Comparison of ENCODE assay signal across 13 cellular contexts in genomic region chr13:26459276-26460131, GRCh38.
A peak's percentile ranks its signal among the peaks of the same experiment; 100 is the strongest.
DNase-seq lines count a peak whose midpoint lies in the region; ATAC-seq, FAIRE-seq and TF ChIP-seq lines count a peak whose summit lies in the region.
"Had no signal": no experiment of that assay in that cellular context is flagged by ENCODE, and none has a peak within 500 bp of the region (broad histone marks: within the 10 kb centered on the region; RNA-seq: fewer than 3 reads in every experiment).

No MANE protein-coding gene starts in this region.

- CTCF ChIA-PET in SK-N-SH (lab: Yijun Ruan, JAX): interaction anchor here (1.1 to 1.4 kb wide), 3 partner anchors 24 to 273 kb away, joined by 3 to 4 read pairs (median 4); no protein-coding TSS in a partner anchor

- H3K27me3 ChIP-seq in body of pancreas: no peaks in the 10 kb centered on the region
- no peaks in the 10 kb centered on the region for H3K27me3 ChIP-seq in keratinocyte (ENCODE audit: control insufficient read depth, extremely low read depth, insufficient read depth, low read length)
- H3K27me3 ChIP-seq in suprapubic skin: peaks cover 8% of the 10 kb centered on the region
- no peaks in the 10 kb centered on the region for H3K27me3 ChIP-seq in SK-N-SH (ENCODE audit: insufficient read depth)

- H3K36me3 ChIP-seq in body of pancreas (replicated peaks in 1 of 2; ENCODE audit: insufficient read depth in 1 of 2, low read depth in 2 of 2) (no peaks in the 10 kb centered on the region), keratinocyte (ENCODE audit: control insufficient read depth in 2 of 2, extremely low read depth in 1 of 2, insufficient read depth in 2 of 2, low read length in 2 of 2) (no peaks in the 10 kb centered on the region), suprapubic skin (no peaks in the 10 kb centered on the region), SK-N-SH (replicated peaks in 1 of 2; ENCODE audit: control insufficient read depth in 1 of 2, insufficient read depth in 2 of 2, low read length in 1 of 2) (no peaks in the 10 kb centered on the region)

- peak; percentile 28 for ATAC-seq in body of pancreas
- ATAC-seq: activated T-helper 17 cell treated with anti-CD3 and anti-CD28 coated beads, Interleukin-2, amount 50 U/mL, for 72 hours had no signal

- H3K4me2 ChIP-seq in keratinocyte (ENCODE audit: control insufficient read depth, extremely low read depth, insufficient read depth, low read depth, low read length) (no peak overlapping the region), SK-N-SH (no peak overlapping the region)

- DNase-seq in LNCaP clone FGC (ENCODE audit: low read depth) (peak; percentile 52), body of pancreas (peak in 2 of 4 donors; percentile 21 to 35), keratinocyte (ENCODE audit: low read depth, low spot score) (peak; percentile 13), suprapubic skin (ENCODE audit: low spot score in 2 of 2) (no peak), NCI-H345 (lab: John Stamatoyannopoulos, UW) (no peak), SK-N-SH (no peak), globus pallidus (ENCODE audit: low spot score) (no peak)
- DNase-seq: activated CD4-positive, alpha-beta memory T cell treated with anti-CD3 and anti-CD28 coated beads, Interleukin-2, amount 10 ng/mL, durations not matched to agents 7 days and 5 days; C1 segment of cervical spinal cord; DMS79 treated with DMSO at 0.1 percent for 48 hours; NCI-H2029 had no signal

- H3K9ac ChIP-seq in keratinocyte (ENCODE audit: control insufficient read depth, extremely low read depth, insufficient read depth, low read length) (no peak overlapping the region), SK-N-SH (no peak overlapping the region)

- H3K79me2 ChIP-seq in keratinocyte (ENCODE audit: control insufficient read depth, insufficient read depth, low read length) (no peaks in the 10 kb centered on the region), SK-N-SH (ENCODE audit: insufficient read depth) (no peaks in the 10 kb centered on the region)

- 68 to 73% methylated on average over 9 of the region's 9 CpGs for WGBS in body of pancreas, 2 donors
- 57% methylated on average over 9 of the region's 9 CpGs for WGBS in suprapubic skin
- WGBS in SK-N-SH (ENCODE audit: low lambda C conversion rate): 44% methylated on average over 6 of the region's 9 CpGs

- H3K9me3 ChIP-seq in body of pancreas (no peaks in the 10 kb centered on the region), keratinocyte (ENCODE audit: control insufficient read depth, low read depth, low read length) (no peaks in the 10 kb centered on the region), suprapubic skin (no peaks in the 10 kb centered on the region), SK-N-SH (no peaks in the 10 kb centered on the region)

- FAIRE-seq in keratinocyte (lab: Jason Lieb, UNC): no peak

- no peaks in the 10 kb centered on the region for H3K9me1 ChIP-seq in keratinocyte (ENCODE audit: control insufficient read depth, extremely low read depth, insufficient read depth, low read length)

- TF ChIP-seq RAD21 in SK-N-SH (IDR thresholded peaks at IDR 0.05; ENCODE audit: low read length): no peak

- H2AFZ ChIP-seq in keratinocyte (ENCODE audit: control insufficient read depth, low read length): no peak overlapping the region
- H2AFZ ChIP-seq in SK-N-SH (ENCODE audit: low read depth): no peak overlapping the region

- no peaks in the 10 kb centered on the region for H3F3A ChIP-seq in SK-N-SH (replicated peaks; ENCODE audit: insufficient read depth)

- dilution Hi-C loops in keratinocyte (cut with MboI; ENCODE audit: extremely low pct_ligation_motif_present, low sequenced_read_pairs): no loop called here

- intact Hi-C loops in body of pancreas (cut with DNase I): no loop called here

- TF ChIP-seq POLR2A in body of pancreas (IDR thresholded peaks at IDR 0.05): no peak
- TF ChIP-seq POLR2A in suprapubic skin (IDR thresholded peaks at IDR 0.05): no peak

- no peak for TF ChIP-seq EP300 in suprapubic skin (IDR thresholded peaks at IDR 0.05)
- no peak for TF ChIP-seq EP300 in SK-N-SH (IDR thresholded peaks at IDR 0.05; ENCODE audit: borderline replicate concordance in 1 of 2, low read depth in 1 of 2, low read length in 1 of 2)

- H3K4me3 ChIP-seq in LNCaP clone FGC (ENCODE audit: low read depth, low read length) (no peak overlapping the region), body of pancreas (no peak overlapping the region), keratinocyte (ENCODE audit: control insufficient read depth in 2 of 3, extremely low read depth in 1 of 3, insufficient read depth in 2 of 3, low read depth in 1 of 3, low read length in 3 of 3) (no peak overlapping the region), suprapubic skin (no peak overlapping the region), SK-N-SH (ENCODE audit: low read depth in 2 of 2, low read length in 1 of 2) (no peak overlapping the region)

- POLR2A ChIA-PET in SK-N-SH (lab: Yijun Ruan, JAX): no interaction called here

- H3K9me2 ChIP-seq in SK-N-SH: no peaks in the 10 kb centered on the region

- no peaks in the 10 kb centered on the region for H4K20me1 ChIP-seq in keratinocyte (ENCODE audit: control insufficient read depth, extremely low read depth, insufficient read depth, low read length)
- no peaks in the 10 kb centered on the region for H4K20me1 ChIP-seq in SK-N-SH (ENCODE audit: insufficient read depth)

- no peak overlapping the region for H3K27ac ChIP-seq in body of pancreas
- H3K27ac ChIP-seq in keratinocyte (ENCODE audit: control insufficient read depth, insufficient read depth, low read length): no peak overlapping the region
- peak overlapping the region; percentile 12 for H3K27ac ChIP-seq in suprapubic skin
- H3K27ac ChIP-seq in SK-N-SH (ENCODE audit: low read depth in 2 of 2, low read length in 1 of 2): no peak overlapping the region
- H3K27ac ChIP-seq: RWPE1 had no signal

- TF ChIP-seq CTCF in LNCaP clone FGC (IDR thresholded peaks at IDR 0.05; ENCODE audit: control insufficient read depth, extremely low read depth, insufficient read depth) (no peak), body of pancreas (IDR thresholded peaks at IDR 0.05) (no peak), keratinocyte (optimal IDR thresholded peaks at IDR 0.05 in 1 of 3, IDR thresholded peaks at IDR 0.05 in 1 of 3, conservative IDR thresholded peaks at IDR 0.05 in 1 of 3; ENCODE audit: extremely low read depth in 1 of 3, insufficient read depth in 2 of 3, low read length in 3 of 3) (no peak), suprapubic skin (IDR thresholded peaks at IDR 0.05) (no peak), SK-N-SH (IDR thresholded peaks at IDR 0.05) (no peak)

- H3K4me1 ChIP-seq in body of pancreas: peaks cover 15% of the 10 kb centered on the region
- peaks cover 10% of the 10 kb centered on the region for H3K4me1 ChIP-seq in keratinocyte (ENCODE audit: control insufficient read depth, extremely low read depth, insufficient read depth, low read length)
- no peaks in the 10 kb centered on the region for H3K4me1 ChIP-seq in suprapubic skin
- H3K4me1 ChIP-seq in SK-N-SH (ENCODE audit: control insufficient read depth in 1 of 2, insufficient read depth in 2 of 2, low read depth in 1 of 2, low read length in 1 of 2): peaks cover 0 to 3% of the 10 kb centered on the region in 2 experiments; a peak in 1 of 4 replicates

TF ChIP-seq in SK-N-SH, 30 proteins besides CTCF, POLR2A, EP300 and RAD21:
- TF ChIP-seq MEF2A (IDR thresholded peaks at IDR 0.05; ENCODE audit: borderline replicate concordance, low read depth) (no peak), TEAD4 (IDR thresholded peaks at IDR 0.05; ENCODE audit: borderline replicate concordance, insufficient read depth) (no peak), TCF12 (IDR thresholded peaks at IDR 0.05) (no peak), GABPA (IDR thresholded peaks at IDR 0.05; ENCODE audit: low read depth) (no peak), RFX5 (IDR thresholded peaks at IDR 0.05; ENCODE audit: low read length) (no peak)

Comparison
In these comparisons a context has a peak if more than half of its experiments do, and no peak if none do; other contexts are left out.
1. DNase-seq: peak in LNCaP clone FGC (single experiment) and keratinocyte (single experiment); none in suprapubic skin (0 of 2), NCI-H345 (single experiment), SK-N-SH (single experiment) and globus pallidus (single experiment).